Comparison of ENCODE assay signal across 2 cellular contexts in the genomic region with DNA sequence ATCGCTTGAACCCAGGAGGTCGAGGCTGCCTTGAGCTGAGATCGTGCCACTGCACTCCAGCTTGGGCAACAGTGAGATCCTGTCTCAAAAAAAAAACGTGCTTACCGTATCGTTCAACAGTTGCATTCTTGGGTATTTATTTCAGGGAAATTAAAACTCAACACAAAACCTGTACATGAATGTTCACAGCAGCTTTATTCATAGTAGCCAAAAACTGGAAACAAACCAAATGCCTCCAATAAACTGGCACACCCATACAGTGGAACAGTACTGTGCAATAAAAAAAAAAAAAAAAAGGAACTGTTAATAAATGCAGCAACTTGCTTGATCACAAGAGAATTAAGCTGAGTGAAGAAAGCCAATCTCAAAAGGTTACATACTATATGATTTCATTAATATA.
TF ChIP-seq lines count a peak whose summit lies in the region.

No MANE protein-coding gene starts in this region.

TF ChIP-seq in SK-N-SH, 30 proteins besides CTCF, POLR2A, EP300 and RAD21 (continued from another document):
- TF ChIP-seq, protein P1, sequence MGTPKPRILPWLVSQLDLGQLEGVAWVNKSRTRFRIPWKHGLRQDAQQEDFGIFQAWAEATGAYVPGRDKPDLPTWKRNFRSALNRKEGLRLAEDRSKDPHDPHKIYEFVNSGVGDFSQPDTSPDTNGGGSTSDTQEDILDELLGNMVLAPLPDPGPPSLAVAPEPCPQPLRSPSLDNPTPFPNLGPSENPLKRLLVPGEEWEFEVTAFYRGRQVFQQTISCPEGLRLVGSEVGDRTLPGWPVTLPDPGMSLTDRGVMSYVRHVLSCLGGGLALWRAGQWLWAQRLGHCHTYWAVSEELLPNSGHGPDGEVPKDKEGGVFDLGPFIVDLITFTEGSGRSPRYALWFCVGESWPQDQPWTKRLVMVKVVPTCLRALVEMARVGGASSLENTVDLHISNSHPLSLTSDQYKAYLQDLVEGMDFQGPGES (IDR thresholded peaks at IDR 0.05; ENCODE audit: low read depth, low read length), result no peak
- TF ChIP-seq RCOR1 (IDR thresholded peaks at IDR 0.05; ENCODE audit: low read length) (no peak), SIN3A (IDR thresholded peaks at IDR 0.05; ENCODE audit: borderline replicate concordance, low read depth, low read length) (no peak), TCF12 (IDR thresholded peaks at IDR 0.05) (no peak), JUND (IDR thresholded peaks at IDR 0.05) (no peak), NRF1 (IDR thresholded peaks at IDR 0.05; ENCODE audit: low read depth, low read length) (no peak), FOXM1 (IDR thresholded peaks at IDR 0.05; ENCODE audit: low read depth) (no peak)
- TF ChIP-seq, protein P2, sequence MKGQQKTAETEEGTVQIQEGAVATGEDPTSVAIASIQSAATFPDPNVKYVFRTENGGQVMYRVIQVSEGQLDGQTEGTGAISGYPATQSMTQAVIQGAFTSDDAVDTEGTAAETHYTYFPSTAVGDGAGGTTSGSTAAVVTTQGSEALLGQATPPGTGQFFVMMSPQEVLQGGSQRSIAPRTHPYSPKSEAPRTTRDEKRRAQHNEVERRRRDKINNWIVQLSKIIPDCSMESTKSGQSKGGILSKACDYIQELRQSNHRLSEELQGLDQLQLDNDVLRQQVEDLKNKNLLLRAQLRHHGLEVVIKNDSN (IDR thresholded peaks at IDR 0.05; ENCODE audit: borderline replicate concordance, low read depth), result no peak

TF ChIP-seq in SK-N-SH treated with all-trans-retinoic acid at 6 μM for 48 hours, 23 proteins besides CTCF, POLR2A, EP300 and RAD21 (continued from another document):
- no peak for TF ChIP-seq PATZ1 (CRISPR knock-in tag; IDR thresholded peaks at IDR 0.05; ENCODE audit: borderline replicate concordance)
- no peak for TF ChIP-seq TCF4 (CRISPR knock-in tag; IDR thresholded peaks at IDR 0.05; ENCODE audit: borderline replicate concordance)
- no peak for TF ChIP-seq ZNF70 (CRISPR knock-in tag; IDR thresholded peaks at IDR 0.05)
- no peak for TF ChIP-seq ZNF565 (CRISPR knock-in tag; conservative IDR thresholded peaks at IDR 0.05; ENCODE audit: low read depth)
- TF ChIP-seq, protein P3, sequence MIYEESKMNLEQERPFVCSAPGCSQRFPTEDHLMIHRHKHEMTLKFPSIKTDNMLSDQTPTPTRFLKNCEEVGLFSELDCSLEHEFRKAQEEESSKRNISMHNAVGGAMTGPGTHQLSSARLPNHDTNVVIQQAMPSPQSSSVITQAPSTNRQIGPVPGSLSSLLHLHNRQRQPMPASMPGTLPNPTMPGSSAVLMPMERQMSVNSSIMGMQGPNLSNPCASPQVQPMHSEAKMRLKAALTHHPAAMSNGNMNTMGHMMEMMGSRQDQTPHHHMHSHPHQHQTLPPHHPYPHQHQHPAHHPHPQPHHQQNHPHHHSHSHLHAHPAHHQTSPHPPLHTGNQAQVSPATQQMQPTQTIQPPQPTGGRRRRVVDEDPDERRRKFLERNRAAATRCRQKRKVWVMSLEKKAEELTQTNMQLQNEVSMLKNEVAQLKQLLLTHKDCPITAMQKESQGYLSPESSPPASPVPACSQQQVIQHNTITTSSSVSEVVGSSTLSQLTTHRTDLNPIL (CRISPR knock-in tag; IDR thresholded peaks at IDR 0.05; ENCODE audit: low read depth), result no peak
- no peak for TF ChIP-seq ISL1 (CRISPR knock-in tag; IDR thresholded peaks at IDR 0.05)
